ENCODE assay signal across 32 cellular contexts in genomic region chr15:78313383-78313782, GRCh38. TPM values are rescaled to one million over a fixed set of nuclear protein-coding genes. Genes with fewer than 3 reads are reported as not detected.
"Had no signal": no experiment of that assay in that cellular context is flagged by ENCODE, and none has a peak within 500 bp of the region (broad histone marks: within the 10 kb centered on the region; RNA-seq: fewer than 3 reads in every experiment).

No MANE protein-coding gene starts in this region.

- H3K27ac ChIP-seq: esophagus squamous epithelium, heart right ventricle, left ventricle myocardium inferior, lower lobe of right lung, right lobe of liver, stomach, thyroid gland had no signal

- H3K4me3 ChIP-seq: esophagus squamous epithelium, heart right ventricle, left ventricle myocardium inferior, lower lobe of right lung, right lobe of liver, smooth muscle cell, stomach, thyroid gland had no signal

- DNase-seq: cerebellar nuclear complex; cortex of kidney; effector memory CD8-positive, alpha-beta T cell; erythroblast; esophagus squamous epithelium; foreskin melanocyte; glutamatergic neuron; heart right ventricle; hippocampal formation; kidney glomerular epithelial cell; left colon; left ventricle myocardium inferior; lower lobe of right lung; natural killer cell; posterior cingulate gyrus; right lobe of liver; stimulated activated CD4-positive, alpha-beta T cell treated with anti-CD3 and anti-CD28 coated beads, Interleukin-12 subunit alpha, Interleukin-12 subunit beta, amount 100 ng/mL, for 4 hours; stimulated activated CD4-positive, alpha-beta T cell treated with anti-CD3 and anti-CD28 coated beads, Interleukin-1b, Interleukin-23, amount 100 ng/mL, for 48 hours; stimulated activated CD4-positive, alpha-beta T cell treated with anti-CD3 and anti-CD28 coated beads, Interleukin-4, amount 100 ng/mL, for 1 hour; stimulated activated CD8-positive, alpha-beta memory T cell treated with anti-CD3 and anti-CD28 coated beads, Interleukin-4, amount 100 ng/mL, for 48 hours; stimulated activated naive CD4-positive, alpha-beta T cell treated with Interleukin-2 at 50 U/mL for 16 hours; stomach; thyroid gland; trophoblast cell had no signal

- FAIRE-seq: endometrium, islet of Langerhans had no signal

- H3K9me3 ChIP-seq: esophagus squamous epithelium, heart right ventricle, left ventricle myocardium inferior, lower lobe of right lung, right lobe of liver, stomach, thyroid gland had no signal

- H3K36me3 ChIP-seq: esophagus squamous epithelium, heart right ventricle, left ventricle myocardium inferior, lower lobe of right lung, right lobe of liver, stomach, thyroid gland had no signal

- H3K27me3 ChIP-seq: right lobe of liver, thyroid gland had no signal

- H3K4me1 ChIP-seq: right lobe of liver had no signal

- ATAC-seq: effector memory CD8-positive, alpha-beta T cell; left colon; lower lobe of right lung; natural killer cell; right lobe of liver had no signal

- H3K4me2 ChIP-seq: smooth muscle cell had no signal

RNA-seq across cellular contexts. Expression of gene CRABP1, which starts 26.8 kb away (rescaled TPM):
- total RNA-seq: dermis microvascular lymphatic vessel endothelial cell, esophagus squamous epithelium, heart right ventricle, left ventricle myocardium inferior, lower lobe of right lung, mononuclear cell, natural killer cell, pulmonary artery endothelial cell, right lobe of liver, subcutaneous adipose tissue had no signal
- polyA plus RNA-seq: heart right ventricle had no signal

RNA-seq across cellular contexts. Expression of gene DNAJA4, which starts 49.0 kb away (rescaled TPM):
- total RNA-seq: osteocyte had no signal
